ENCODE assay signal across 8 cellular contexts in the genomic region with DNA sequence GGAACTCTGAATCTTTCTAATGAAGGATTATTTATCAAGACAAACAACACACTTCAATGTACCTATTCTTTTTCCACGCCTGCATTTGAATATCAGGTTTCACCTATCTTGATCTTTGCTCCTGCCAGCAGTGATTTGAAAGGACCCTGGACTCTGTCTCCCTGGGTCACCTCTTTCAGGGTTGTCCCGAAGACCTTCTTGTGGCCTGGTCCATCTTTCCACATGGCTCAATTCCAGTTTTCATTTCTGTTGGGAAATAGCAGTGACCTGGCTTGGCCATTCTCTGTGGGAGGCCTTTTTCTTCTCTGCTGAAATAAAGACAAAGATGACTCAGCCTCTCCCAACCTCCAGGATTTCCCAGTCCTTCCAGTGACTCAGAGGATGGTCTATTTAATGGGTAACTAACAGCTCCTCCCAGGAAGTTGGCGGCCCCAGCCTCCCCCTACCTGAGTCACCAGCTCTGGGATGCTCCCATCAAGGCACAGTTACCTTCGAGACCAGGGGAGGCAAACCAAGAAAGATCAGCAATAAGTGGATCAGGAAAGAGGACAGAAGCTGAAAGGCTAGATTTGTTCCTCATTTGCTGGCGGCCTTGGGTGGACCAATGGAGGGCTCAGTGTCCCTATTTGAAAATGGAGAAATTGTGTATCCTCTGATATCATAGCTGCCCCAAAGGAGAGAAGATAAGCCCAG. TPM values are rescaled to one million over a fixed set of nuclear protein-coding genes. Genes with fewer than 3 reads are reported as not detected.
A peak's percentile ranks its signal among the peaks of the same experiment; 100 is the strongest.
DNase-seq lines count a peak whose midpoint lies in the region; ATAC-seq and TF ChIP-seq lines count a peak whose summit lies in the region.

No MANE protein-coding gene starts in this region.

- no peak overlapping the region for H3K4me2 ChIP-seq in OCI-LY7 (ENCODE audit: low read length)

- ATAC-seq in left lung (peak; percentile 90), GM21423 (IDR thresholded peaks at IDR 0.05; ENCODE audit: unreplicated experiment) (no peak)
- no peak for ATAC-seq in CD8-positive, alpha-beta T cell

- H3K9me3 ChIP-seq in adrenal gland (replicated peaks in 1 of 3) (no peaks in the 10 kb centered on the region), left lung (no peaks in the 10 kb centered on the region), OCI-LY7 (ENCODE audit: low read length) (no peaks in the 10 kb centered on the region)
- no peaks in the 10 kb centered on the region for H3K9me3 ChIP-seq in CD8-positive, alpha-beta T cell (ENCODE audit: low read length)

- H3K27ac Mint-ChIP-seq in CD8-positive, alpha-beta T cell, result no peak overlapping the region

- WGBS in adrenal gland, 4 donors, result 52 to 61% (median 54%) methylated on average over 5 of the region's 5 CpGs

- CTCF ChIA-PET in CD8-positive, alpha-beta T cell (lab: Charles Lee), result interaction anchor here (0.9 kb wide), 1 partner anchor 10 kb away, joined by 4 read pairs; no protein-coding TSS in a partner anchor
- CTCF ChIA-PET in OCI-LY7 (lab: Charles Lee; ENCODE audit: unreplicated experiment), result no interaction called here

- no peak overlapping the region for H3K4me3 Mint-ChIP-seq in CD8-positive, alpha-beta T cell

- no peaks in the 10 kb centered on the region for H3K9me2 ChIP-seq in OCI-LY7 (ENCODE audit: insufficient read depth, low read length)

- H3K27me3 Mint-ChIP-seq in CD8-positive, alpha-beta T cell (ENCODE audit: low read depth), result peaks cover 11% of the 10 kb centered on the region

- peaks cover 4% of the 10 kb centered on the region for H3K4me1 Mint-ChIP-seq in CD8-positive, alpha-beta T cell (ENCODE audit: low read depth)

- no peaks in the 10 kb centered on the region for H3K79me2 ChIP-seq in ACC112 (ENCODE audit: control insufficient read depth, insufficient read depth, low read length, unreplicated experiment)
- H3K79me2 ChIP-seq in OCI-LY7 (ENCODE audit: insufficient read depth, low read depth, low read length), result no peaks in the 10 kb centered on the region

- no peak for TF ChIP-seq CTCF in adrenal gland (IDR thresholded peaks at IDR 0.05)
- TF ChIP-seq CTCF in left lung (IDR thresholded peaks at IDR 0.05), result no peak
- no peak for TF ChIP-seq CTCF in CD8-positive, alpha-beta T cell (IDR thresholded peaks at IDR 0.05)
- TF ChIP-seq CTCF in OCI-LY7 (conservative IDR thresholded peaks at IDR 0.05; ENCODE audit: low read length), result no peak

- peak overlapping the region; percentile 34 for H2AFZ ChIP-seq in ACC112 (ENCODE audit: low read length, unreplicated experiment)
- no peak overlapping the region for H2AFZ ChIP-seq in OCI-LY7 (ENCODE audit: low read length)

- H3K36me3 ChIP-seq in ACC112 (ENCODE audit: insufficient read depth, low read length), result no peaks in the 10 kb centered on the region
- no peaks in the 10 kb centered on the region for H3K36me3 ChIP-seq in adrenal gland (replicated peaks in 1 of 2)
- no peaks in the 10 kb centered on the region for H3K36me3 ChIP-seq in left lung
- no peaks in the 10 kb centered on the region for H3K36me3 ChIP-seq in CD8-positive, alpha-beta T cell (ENCODE audit: insufficient read depth, low read length)
- H3K36me3 ChIP-seq in OCI-LY7 (ENCODE audit: insufficient read depth, low read length), result no peaks in the 10 kb centered on the region

- no peaks in the 10 kb centered on the region for H3K27me3 ChIP-seq in ACC112 (ENCODE audit: insufficient read depth, low read length)
- peaks cover 7% of the 10 kb centered on the region for H3K27me3 ChIP-seq in adrenal gland
- no peaks in the 10 kb centered on the region for H3K27me3 ChIP-seq in left lung
- H3K27me3 ChIP-seq in CD8-positive, alpha-beta T cell (ENCODE audit: insufficient read depth, low read length), result no peaks in the 10 kb centered on the region

- DNase-seq in HK-2 (ENCODE audit: unreplicated experiment) (peak; percentile 92), adrenal gland (peak in 6 of 7 donors; percentile 55 to 80 (median 66)), left lung (no peak), OCI-LY7 (ENCODE audit: low spot score) (no peak), SK-N-DZ (ENCODE audit: low spot score) (no peak)
- DNase-seq in CD8-positive, alpha-beta T cell, result no peak

- H4K20me1 ChIP-seq in OCI-LY7 (ENCODE audit: insufficient read depth, low read length), result no peaks in the 10 kb centered on the region

- intact Hi-C loops in adrenal gland (cut with DNase I), result no loop called here
- intact Hi-C loops in left lung (cut with DNase I), result no loop called here
- intact Hi-C loops in CD8-positive, alpha-beta T cell (cut with DNase I, micrococcal nuclease), result no loop called here
- intact Hi-C loops in OCI-LY7 (cut with micrococcal nuclease; ENCODE audit: unreplicated experiment), result no loop called here

- POLR2A ChIA-PET in CD8-positive, alpha-beta T cell (lab: Charles Lee), result no interaction called here
- POLR2A ChIA-PET in OCI-LY7 (lab: Charles Lee), result no interaction called here

- no peaks in the 10 kb centered on the region for H3K9me3 Mint-ChIP-seq in CD8-positive, alpha-beta T cell

- H3K27ac ChIP-seq in ACC112 (ENCODE audit: low read depth, low read length) (peak overlapping the region; percentile 84), adrenal gland (peak overlapping the region in 1 of 5 donors; percentile 41), left lung (no peak overlapping the region), OCI-LY7 (ENCODE audit: low read depth, low read length, poor library complexity, severe bottlenecking) (no peak overlapping the region)
- no peak overlapping the region for H3K27ac ChIP-seq in CD8-positive, alpha-beta T cell (ENCODE audit: low read depth, low read length)

- H3K4me1 ChIP-seq in ACC112 (ENCODE audit: control insufficient read depth, insufficient read depth, low read length, unreplicated experiment), result peaks cover 37% of the 10 kb centered on the region
- peaks cover 0 to 8% of the 10 kb centered on the region in 2 donors for H3K4me1 ChIP-seq in adrenal gland (replicated peaks in 1 of 2)
- H3K4me1 ChIP-seq in left lung, result peaks cover 7 to 11% of the 10 kb centered on the region in 2 donors
- no peaks in the 10 kb centered on the region for H3K4me1 ChIP-seq in CD8-positive, alpha-beta T cell (ENCODE audit: insufficient read depth, low read length)
- no peaks in the 10 kb centered on the region for H3K4me1 ChIP-seq in OCI-LY7 (ENCODE audit: insufficient read depth, low read length, poor library complexity, severe bottlenecking)

- H3K36me3 Mint-ChIP-seq in CD8-positive, alpha-beta T cell, result no peaks in the 10 kb centered on the region

- H3K4me3 ChIP-seq in ACC112 (ENCODE audit: low read depth, low read length) (peak overlapping the region; percentile 4; the same call in 1 of the 2 replicates), adrenal gland (no peak overlapping the region), left lung (no peak overlapping the region), OCI-LY7 (ENCODE audit: low read depth, low read length, poor library complexity, severe bottlenecking) (no peak overlapping the region)
- H3K4me3 ChIP-seq in CD8-positive, alpha-beta T cell (ENCODE audit: low read depth, low read length), result no peak overlapping the region

- no TSS peak for BruUV-seq in OCI-LY7 (replicated peaks; lab: Mats Ljungman, UMichigan)

- TF ChIP-seq POLR2A in adrenal gland (IDR thresholded peaks at IDR 0.05), result no peak

RNA-seq across cellular contexts. Expression of a gene that starts 13.1 kb away (rescaled TPM):
- 1 to 10 TPM; 4.0 to 9.9 (median 5.8) TPM for total RNA-seq in adrenal gland
- 1 to 10 TPM; 2.7 to 9.0 (median 4.7) TPM for polyA plus RNA-seq in adrenal gland
- 1 to 10 TPM; 3.0 to 6.8 TPM for total RNA-seq in left lung
- total RNA-seq in CD8-positive, alpha-beta T cell, result under 1 TPM; 0.50 to 0.52 TPM
- total RNA-seq in OCI-LY7 (2014; rRNA removed; shearing (Covaris generic)), result 0.28 TPM in 1 of 2 replicates, not detected in the other
- 0.51 TPM in 1 of 2 replicates, not detected in the other for total RNA-seq in OCI-LY7 (2022)
- 8.0 and 8.1 TPM in 2 replicates for polyA plus RNA-seq in SK-N-DZ (2014; cell fraction: cytosol; rRNA removed)
- polyA plus RNA-seq in SK-N-DZ (2014; cell fraction: nucleus; rRNA removed), result 4.4 and 4.6 TPM in 2 replicates

Comparison
In these comparisons a context has a peak if more than half of its experiments do, and no peak if none do; other contexts are left out.
1. DNase-seq: peak in HK-2 (single experiment) and adrenal gland (6 of 7); none in left lung (0 of 2), CD8-positive, alpha-beta T cell (0 of 7), OCI-LY7 (single experiment) and SK-N-DZ (single experiment).